In genomic region chr17:42179911-42180410, GRCh38 we compare ENCODE assay signal across 10 cellular contexts. TPM values are rescaled to one million over a fixed set of nuclear protein-coding genes. Genes with fewer than 3 reads are reported as not detected.
DNase-seq lines count a peak whose midpoint lies in the region; ATAC-seq, FAIRE-seq and TF ChIP-seq lines count a peak whose summit lies in the region.
"Had no signal": no experiment of that assay in that cellular context is flagged by ENCODE, and none has a peak within 500 bp of the region (broad histone marks: within the 10 kb centered on the region; RNA-seq: fewer than 3 reads in every experiment).

No MANE protein-coding gene starts in this region.

- FAIRE-seq in D721Med (lab: Jason Lieb, UNC): no peak

- TF ChIP-seq CTCF in D721Med (IDR thresholded peaks at IDR 0.05; ENCODE audit: insufficient read depth, missing control alignments): no peak

- ATAC-seq in GM19328 (IDR thresholded peaks at IDR 0.05; ENCODE audit: unreplicated experiment): no peak
- ATAC-seq: left colon, Panc1 had no signal

- DNase-seq in NCI-H2196 (lab: John Stamatoyannopoulos, UW; ENCODE audit: unreplicated experiment) (peak; percentile 69), NCI-H2196 treated with DMSO at 0.1 percent for 48 hours (lab: John Stamatoyannopoulos, UW; ENCODE audit: unreplicated experiment) (no peak), NCI-H2227 (lab: John Stamatoyannopoulos, UW; ENCODE audit: unreplicated experiment) (peak; percentile 71), T47D (ENCODE audit: low read depth in 1 of 2, low spot score in 1 of 2) (peak; percentile 80 to 88), myocyte (ENCODE audit: low read depth) (peak; percentile 51), D721Med (ENCODE audit: insufficient read length, low spot score) (no peak), MV-4-11 (lab: John Stamatoyannopoulos, UW) (no peak)

- in situ Hi-C loops in T47D (cut with HindIII; ENCODE audit: low pct_unique_long_range_greater_than_20kb, low sequenced_read_pairs): no loop called here

RNA-seq across cellular contexts. Expression of gene KCNH4, which starts 1.0 kb away (rescaled TPM):
- total RNA-seq in myocyte: not detected in 2 replicates
- polyA plus RNA-seq in myocyte (2012): not detected

RNA-seq across cellular contexts. Expression of gene HCRT, which starts 5.3 kb away (rescaled TPM):
- total RNA-seq in myocyte: not detected in 2 replicates
- not detected for polyA plus RNA-seq in myocyte (2012)
- total RNA-seq: left colon had no signal

RNA-seq across cellular contexts. Expression of gene GHDC, which starts 14.3 kb away (rescaled TPM):
- total RNA-seq in myocyte: 16.1 and 26.5 TPM in 2 replicates
- polyA plus RNA-seq in myocyte (2012): 7.8 TPM

RNA-seq across cellular contexts. Expression of gene RAB5C, which starts 25.2 kb away (rescaled TPM):
- 73.6 and 73.9 TPM in 2 replicates for total RNA-seq in myocyte
- polyA plus RNA-seq in myocyte (2012): 148 TPM

RNA-seq across cellular contexts. Expression of gene HSPB9, which starts 57.4 kb away (rescaled TPM):
- total RNA-seq in myocyte: not detected in 2 replicates
- 0.40 TPM for polyA plus RNA-seq in myocyte (2012)
- total RNA-seq: left colon had no signal

Comparison
In these comparisons a context has a peak if more than half of its experiments do, and no peak if none do; other contexts are left out.
1. DNase-seq: peak in NCI-H2196 (single experiment), NCI-H2227 (single experiment), T47D (2 of 2) and myocyte (single experiment); none in NCI-H2196 treated with DMSO at 0.1 percent for 48 hours (single experiment), D721Med (single experiment) and MV-4-11 (single experiment).